ENCODE assay signal across 10 cellular contexts in genomic region chr16:17305694-17306093, GRCh38.
DNase-seq lines count a peak whose midpoint lies in the region; ATAC-seq and TF ChIP-seq lines count a peak whose summit lies in the region.
"Had no signal": no experiment of that assay in that cellular context is flagged by ENCODE, and none has a peak within 500 bp of the region (broad histone marks: within the 10 kb centered on the region; RNA-seq: fewer than 3 reads in every experiment).

No MANE protein-coding gene starts in this region.

- ATAC-seq in HG02852 (IDR thresholded peaks at IDR 0.05; ENCODE audit: unreplicated experiment): peak; percentile 33
- ATAC-seq in left lobe of liver: no peak

- no peak overlapping the region for H3K4me3 ChIP-seq in sigmoid colon
- no peak overlapping the region for H3K4me3 ChIP-seq in HAP-1

- no peak for TF ChIP-seq EP300 in sigmoid colon (IDR thresholded peaks at IDR 0.05)

- peak overlapping the region in 3 of 4 donors; percentile 95 to 97 (median 96) for H3K27ac ChIP-seq in sigmoid colon
- H3K27ac ChIP-seq: KMS-11 had no signal

- no peaks in the 10 kb centered on the region for H3K9me3 ChIP-seq in sigmoid colon
- H3K9me3 ChIP-seq in HAP-1: no peaks in the 10 kb centered on the region

- WGBS in sigmoid colon, 2 donors: 59 to 76% methylated on average over 6 of the region's 6 CpGs

- H3K36me3 ChIP-seq in sigmoid colon (no peaks in the 10 kb centered on the region), HAP-1 (replicated peaks) (no peaks in the 10 kb centered on the region)

- H3K27me3 ChIP-seq in sigmoid colon (no peaks in the 10 kb centered on the region), HAP-1 (ENCODE audit: low read depth) (no peaks in the 10 kb centered on the region)

- intact Hi-C loops in sigmoid colon (cut with DNase I): loop anchor here (2.0 to 5.0 kb wide), 2 partner anchors 33 to 163 kb away; no protein-coding TSS in a partner anchor

- TF ChIP-seq CTCF in sigmoid colon (IDR thresholded peaks at IDR 0.05): no peak

- TF ChIP-seq POLR2A in sigmoid colon (IDR thresholded peaks at IDR 0.05): no peak

- in situ Hi-C loops in HAP-1 (cut with MboI; ENCODE audit: low sequenced_read_pairs): no loop called here

- H3K4me1 ChIP-seq in sigmoid colon (peaks cover 0 to 86% (median 71%) of the 10 kb centered on the region in 4 donors), HAP-1 (no peaks in the 10 kb centered on the region)

- DNase-seq in CD1c-positive myeloid dendritic cell (ENCODE audit: extremely low spot score): peak; percentile 42
- DNase-seq in activated T-cell treated with anti-CD3 and anti-CD28 coated beads, Interleukin-2, amount 50 U/mL, for 48 hours: peak; percentile 54 to 63
- DNase-seq in sigmoid colon: no peak
- no peak for DNase-seq in HAP-1 (ENCODE audit: low spot score in 2 of 2)
- DNase-seq in DMS 273 treated with DMSO at 0.1 percent for 48 hours (lab: John Stamatoyannopoulos, UW): no peak
- no peak for DNase-seq in left lobe of liver (ENCODE audit: low spot score)
- no peak for DNase-seq in germinal center (ENCODE audit: low spot score)
- DNase-seq: C1 segment of cervical spinal cord had no signal

Comparison
In these comparisons a context has a peak if more than half of its experiments do, and no peak if none do; other contexts are left out.
1. DNase-seq: peak in CD1c-positive myeloid dendritic cell (single experiment) and activated T-cell treated with anti-CD3 and anti-CD28 coated beads, Interleukin-2, amount 50 U/mL, for 48 hours (2 of 2); none in sigmoid colon (single experiment), HAP-1 (0 of 2), DMS 273 treated with DMSO at 0.1 percent for 48 hours (single experiment), left lobe of liver (single experiment) and germinal center (single experiment).